In the genomic region with DNA sequence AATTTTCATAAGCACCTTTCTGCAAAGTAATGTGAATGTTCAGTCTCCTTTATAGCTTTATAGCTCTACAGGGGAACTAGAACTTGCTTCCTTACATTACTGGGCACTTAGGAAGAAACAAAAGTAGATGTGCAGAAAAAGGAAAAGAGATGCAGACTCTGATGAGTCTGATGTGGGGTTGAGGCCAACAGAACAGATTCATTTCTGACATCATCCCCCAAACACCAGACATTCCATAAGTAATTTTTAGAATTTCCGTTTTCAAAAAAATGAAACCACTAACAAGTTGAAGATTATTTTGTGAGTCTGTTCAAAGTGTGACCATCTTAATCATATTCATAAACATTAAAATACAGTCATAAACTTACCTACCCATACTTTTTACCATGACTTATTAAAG, we compare ENCODE assay signal across 22 cellular contexts.
DNase-seq lines count a peak whose midpoint lies in the region; ATAC-seq and TF ChIP-seq lines count a peak whose summit lies in the region.
"Had no signal": no experiment of that assay in that cellular context is flagged by ENCODE, and none has a peak within 500 bp of the region (broad histone marks: within the 10 kb centered on the region; RNA-seq: fewer than 3 reads in every experiment).

No MANE protein-coding gene starts in this region.

- peaks cover 44% of the 10 kb centered on the region for H3K36me3 Mint-ChIP-seq in CD4-positive, alpha-beta T cell (ENCODE audit: low read depth)

- no peak for ATAC-seq in CD4-positive, alpha-beta T cell (ENCODE audit: poor library complexity)

- H3K27ac Mint-ChIP-seq in CD4-positive, alpha-beta T cell, result no peak overlapping the region
- H3K27ac Mint-ChIP-seq: CD4-positive, CD25-positive, alpha-beta regulatory T cell had no signal

- H3K27me3 Mint-ChIP-seq in CD4-positive, alpha-beta T cell, result no peaks in the 10 kb centered on the region
- H3K27me3 Mint-ChIP-seq: CD4-positive, CD25-positive, alpha-beta regulatory T cell had no signal

- H3K4me1 Mint-ChIP-seq in CD4-positive, alpha-beta T cell (ENCODE audit: low read depth), result no peaks in the 10 kb centered on the region

- TF ChIP-seq CTCF in brain microvascular endothelial cell (IDR thresholded peaks at IDR 0.05; ENCODE audit: low read depth, low read length, missing control alignments) (no peak), fibroblast of the aortic adventitia (IDR thresholded peaks at IDR 0.05; ENCODE audit: insufficient read depth, low read length) (no peak)
- TF ChIP-seq CTCF in CD4-positive, alpha-beta T cell (IDR thresholded peaks at IDR 0.05), result no peak

- in situ Hi-C loops in brain microvascular endothelial cell (cut with HindIII; ENCODE audit: low pct_ligation_motif_present, low sequenced_read_pairs), result no loop called here

- H3K9me3 ChIP-seq in CD4-positive, alpha-beta T cell (ENCODE audit: control insufficient read depth, low read length), result no peaks in the 10 kb centered on the region
- H3K9me3 ChIP-seq: Peyer's patch, SJCRH30 had no signal

- intact Hi-C loops in CD4-positive, alpha-beta T cell (cut with DNase I, micrococcal nuclease), result no loop called here

- POLR2A ChIA-PET in CD4-positive, alpha-beta T cell (lab: Charles Lee), result no interaction called here

- no peaks in the 10 kb centered on the region for H3K27me3 ChIP-seq in brain microvascular endothelial cell (replicated peaks)
- H3K27me3 ChIP-seq in CD4-positive, alpha-beta T cell (ENCODE audit: control insufficient read depth, insufficient read depth, low read length), result no peaks in the 10 kb centered on the region
- H3K27me3 ChIP-seq: Peyer's patch, SJCRH30 had no signal

- DNase-seq in AG08395 (ENCODE audit: low spot score) (peak; percentile 45), EL (peak; percentile 43), brain microvascular endothelial cell (no peak), fibroblast of the aortic adventitia (ENCODE audit: low read depth) (peak; percentile 43), RKO (ENCODE audit: low spot score) (no peak), MV-4-11 (lab: John Stamatoyannopoulos, UW) (no peak), NCI-H1417 treated with DMSO at 0.1 percent for 48 hours (lab: John Stamatoyannopoulos, UW) (no peak)
- DNase-seq in CD4-positive, alpha-beta T cell, result no peak
- DNase-seq: CD4-positive, CD25-positive, alpha-beta regulatory T cell; COR-L47; DMS 273 treated with DMSO at 0.1 percent for 48 hours; DMS79 treated with DMSO at 0.1 percent for 48 hours; H7; NCI-H1694 treated with DMSO at 0.1 percent for 48 hours; NCI-H2081 treated with DMSO at 0.1 percent for 48 hours; NCI-H2171 treated with DMSO at 0.1 percent for 48 hours; NCI-H524 treated with DMSO at 0.1 percent for 48 hours; NCI-H82; Peyer's patch; SJCRH30 had no signal

- H3K4me3 Mint-ChIP-seq in CD4-positive, alpha-beta T cell, result no peak overlapping the region
- H3K4me3 Mint-ChIP-seq: CD4-positive, CD25-positive, alpha-beta regulatory T cell had no signal

- H3K9me3 Mint-ChIP-seq in CD4-positive, alpha-beta T cell, result no peaks in the 10 kb centered on the region

- CTCF ChIA-PET in CD4-positive, alpha-beta T cell (lab: Charles Lee), result no interaction called here

- no peak overlapping the region for H3K4me3 ChIP-seq in brain microvascular endothelial cell (ENCODE audit: low read depth, low read length)
- no peak overlapping the region for H3K4me3 ChIP-seq in fibroblast of the aortic adventitia (ENCODE audit: low read depth, low read length)
- H3K4me3 ChIP-seq: Peyer's patch, SJCRH30 had no signal

- peak overlapping the region; percentile 12 for H3K27ac ChIP-seq in brain microvascular endothelial cell
- no peak overlapping the region for H3K27ac ChIP-seq in CD4-positive, alpha-beta T cell (ENCODE audit: low read depth, low read length)
- H3K27ac ChIP-seq: HL-60, KMS-11, Peyer's patch, SJCRH30 had no signal

- peaks cover 25% of the 10 kb centered on the region for H3K36me3 ChIP-seq in brain microvascular endothelial cell (replicated peaks)

Comparison
In these comparisons a context has a peak if more than half of its experiments do, and no peak if none do; other contexts are left out.
1. DNase-seq: peak in AG08395 (single experiment), EL (single experiment) and fibroblast of the aortic adventitia (single experiment); none in brain microvascular endothelial cell (single experiment), RKO (single experiment), MV-4-11 (single experiment), CD4-positive, alpha-beta T cell (0 of 10) and NCI-H1417 treated with DMSO at 0.1 percent for 48 hours (single experiment).